In genomic region chr19:23273022-23273593, GRCh38 we compare ENCODE assay signal across 8 cellular contexts. TPM values are rescaled to one million over a fixed set of nuclear protein-coding genes. Genes with fewer than 3 reads are reported as not detected.
DNase-seq lines count a peak whose midpoint lies in the region; ATAC-seq and TF ChIP-seq lines count a peak whose summit lies in the region.

No MANE protein-coding gene starts in this region.

- CTCF ChIA-PET in CD4-positive, alpha-beta memory T cell (lab: Charles Lee; ENCODE audit: partially characterized antibody): interaction anchor here (0.6 to 1.8 kb wide), 9 partner anchors 9 to 413 kb away, joined by 3 to 18 read pairs (median 3); partner anchors contain the start of genes ZNF675, ZNF724 and ZNF91
- CTCF ChIA-PET in MCF 10A (lab: Yijun Ruan, JAX): interaction anchor here (0.6 kb wide), 3 partner anchors 21 to 1481 kb away, joined by 3 to 4 read pairs (median 3); no protein-coding TSS in a partner anchor

- H3K9ac ChIP-seq in liver (ENCODE audit: low read depth in 1 of 2, low read length in 2 of 2): peak overlapping the region; percentile 47 to 94

- no peaks in the 10 kb centered on the region for H3K27me3 Mint-ChIP-seq in CD4-positive, alpha-beta memory T cell
- no peaks in the 10 kb centered on the region for H3K27me3 Mint-ChIP-seq in IgD-negative memory B cell
- no peaks in the 10 kb centered on the region for H3K27me3 Mint-ChIP-seq in MCF 10A (ENCODE audit: insufficient read depth, unreplicated experiment)

- peaks cover 21% of the 10 kb centered on the region for H3K4me1 ChIP-seq in CD4-positive, alpha-beta memory T cell (ENCODE audit: insufficient read depth, low read length)
- peaks cover 0 to 9% (median 1%) of the 10 kb centered on the region in 4 donors for H3K4me1 ChIP-seq in liver (ENCODE audit: control insufficient read depth in 4 of 4, insufficient read depth in 4 of 4, low read length in 3 of 4)
- H3K4me1 ChIP-seq in thymus (ENCODE audit: control insufficient read depth, insufficient read depth, low read length): peaks cover 3% of the 10 kb centered on the region

- ATAC-seq in GM18505 (IDR thresholded peaks at IDR 0.05; ENCODE audit: unreplicated experiment): no peak
- no peak for ATAC-seq in GM21381 (IDR thresholded peaks at IDR 0.05; ENCODE audit: unreplicated experiment)

- DNase-seq in CD4-positive, alpha-beta memory T cell: peak in 3 of 5 donors; percentile 15 to 23 (median 18)
- DNase-seq in MCF 10A (ENCODE audit: unreplicated experiment) (no peak), mucosa of gallbladder (ENCODE audit: low spot score) (no peak)

- no peak for TF ChIP-seq POLR2A in GM18505 (IDR thresholded peaks at IDR 0.05; ENCODE audit: borderline replicate concordance, extremely low read depth, insufficient read depth, insufficient read length)

- no peak for TF ChIP-seq RAD21 in liver (IDR thresholded peaks at IDR 0.05)

- under 1% methylated on average over 10 of the region's 10 CpGs for WGBS in liver
- 1% methylated on average over 10 of the region's 10 CpGs for WGBS in thymus

- H3K4me3 ChIP-seq in CD4-positive, alpha-beta memory T cell (ENCODE audit: low read length in 2 of 2): peak overlapping the region; percentile 22 to 99
- H3K4me3 ChIP-seq in liver (ENCODE audit: low read depth in 1 of 3, low read length in 3 of 3): peak overlapping the region; percentile 79 to 98 (median 91)
- H3K4me3 ChIP-seq in thymus (ENCODE audit: low read length): peak overlapping the region; percentile 95

- peaks cover 0 to 1% (median 0%) of the 10 kb centered on the region in 8 donors for H3K9me3 Mint-ChIP-seq in CD4-positive, alpha-beta memory T cell
- H3K9me3 Mint-ChIP-seq in IgD-negative memory B cell: no peaks in the 10 kb centered on the region
- H3K9me3 Mint-ChIP-seq in MCF 10A (ENCODE audit: unreplicated experiment): no peaks in the 10 kb centered on the region

- peak overlapping the region; percentile 96 to 99 (median 98) for H3K4me3 Mint-ChIP-seq in CD4-positive, alpha-beta memory T cell
- peak overlapping the region; percentile 98 to 99 (median 98) for H3K4me3 Mint-ChIP-seq in IgD-negative memory B cell
- peak overlapping the region; percentile 90 for H3K4me3 Mint-ChIP-seq in MCF 10A (ENCODE audit: unreplicated experiment)

- H3K9me3 ChIP-seq in CD4-positive, alpha-beta memory T cell (ENCODE audit: control insufficient read depth in 1 of 2, low read length in 2 of 2): no peaks in the 10 kb centered on the region
- H3K9me3 ChIP-seq in liver (ENCODE audit: control insufficient read depth in 4 of 4, low read length in 3 of 4) (no peaks in the 10 kb centered on the region), thymus (ENCODE audit: control insufficient read depth) (no peaks in the 10 kb centered on the region)

- H3K4me1 Mint-ChIP-seq in CD4-positive, alpha-beta memory T cell: peaks cover 21 to 55% (median 30%) of the 10 kb centered on the region in 4 donors
- H3K4me1 Mint-ChIP-seq in IgD-negative memory B cell: peaks cover 19 to 27% (median 26%) of the 10 kb centered on the region in 3 donors
- no peaks in the 10 kb centered on the region for H3K4me1 Mint-ChIP-seq in MCF 10A (ENCODE audit: insufficient read depth, unreplicated experiment)

- H3K27ac Mint-ChIP-seq in CD4-positive, alpha-beta memory T cell: peak overlapping the region; percentile 91 to 96 (median 94)
- H3K27ac Mint-ChIP-seq in IgD-negative memory B cell (peak overlapping the region; percentile 79 to 96 (median 79)), MCF 10A (ENCODE audit: low read depth, unreplicated experiment) (no peak overlapping the region)

- H3K27ac ChIP-seq in CD4-positive, alpha-beta memory T cell (ENCODE audit: low read depth, low read length): peak overlapping the region; percentile 92
- H3K27ac ChIP-seq in liver (ENCODE audit: low read depth in 1 of 2, low read length in 2 of 2): peak overlapping the region; percentile 93
- peak overlapping the region; percentile 95 for H3K27ac ChIP-seq in thymus (ENCODE audit: low read depth)

- BruUV-seq in MCF 10A (replicated peaks; lab: Mats Ljungman, UMichigan): TSS peak; percentile 35

- H3K36me3 ChIP-seq in CD4-positive, alpha-beta memory T cell (ENCODE audit: insufficient read depth, low read length): peaks cover 4% of the 10 kb centered on the region
- H3K36me3 ChIP-seq in liver (ENCODE audit: control insufficient read depth in 4 of 4, insufficient read depth in 3 of 4, low read depth in 1 of 4, low read length in 3 of 4): peaks cover 0 to 9% (median 5%) of the 10 kb centered on the region in 4 donors
- peaks cover 9% of the 10 kb centered on the region for H3K36me3 ChIP-seq in thymus (ENCODE audit: control insufficient read depth, insufficient read depth)

- peaks cover 14 to 41% of the 10 kb centered on the region in 2 donors for H3K36me3 Mint-ChIP-seq in CD4-positive, alpha-beta memory T cell
- H3K36me3 Mint-ChIP-seq in IgD-negative memory B cell: peaks cover 5% of the 10 kb centered on the region
- peaks cover 23% of the 10 kb centered on the region for H3K36me3 Mint-ChIP-seq in MCF 10A (ENCODE audit: insufficient read depth, unreplicated experiment)

- TF ChIP-seq CTCF in MCF 10A (IDR thresholded peaks at IDR 0.05; ENCODE audit: unreplicated experiment) (no peak), liver (IDR thresholded peaks at IDR 0.05; ENCODE audit: low read depth, low read length, missing input control) (no peak)

- intact Hi-C loops in CD4-positive, alpha-beta memory T cell (cut with micrococcal nuclease): loop anchor here (1.0 kb wide), 3 partner anchors 11 to 489 kb away; partner anchors contain the start of gene ZNF91
- intact Hi-C loops in MCF 10A (cut with micrococcal nuclease): loop anchor here (10.0 kb wide), 1 partner anchor 122 kb away; the partner anchor contains the start of gene ZNF91

- POLR2A ChIA-PET in CD4-positive, alpha-beta memory T cell (lab: Charles Lee; ENCODE audit: partially characterized antibody): interaction anchor here (0.6 to 3.9 kb wide), 13 partner anchors 11 to 814 kb away, joined by 3 to 61 read pairs (median 9); partner anchors contain the start of genes ZNF254, ZNF675, ZNF681 and ZNF724
- POLR2A ChIA-PET in MCF 10A (lab: Yijun Ruan, JAX): interaction anchor here (0.6 to 2.7 kb wide), 13 partner anchors 8 to 761 kb away, joined by 3 to 30 read pairs (median 3); partner anchors contain the start of genes ZNF675, ZNF724 and ZNF91

- H3K27me3 ChIP-seq in CD4-positive, alpha-beta memory T cell (ENCODE audit: insufficient read depth, low read length): no peaks in the 10 kb centered on the region
- H3K27me3 ChIP-seq in liver (ENCODE audit: control insufficient read depth in 4 of 4, insufficient read depth in 4 of 4, low read length in 3 of 4): no peaks in the 10 kb centered on the region
- H3K27me3 ChIP-seq in thymus (ENCODE audit: control insufficient read depth, insufficient read depth): no peaks in the 10 kb centered on the region

TF ChIP-seq in liver, 16 proteins besides CTCF, POLR2A, EP300 and RAD21 (continues in another document):
- TF ChIP-seq EGR1 (IDR thresholded peaks at IDR 0.05; ENCODE audit: low read depth in 2 of 2) (no peak), ATF3 (IDR thresholded peaks at IDR 0.05) (no peak), MAX (IDR thresholded peaks at IDR 0.05) (no peak), NR2F2 (IDR thresholded peaks at IDR 0.05) (no peak), TAF1 (conservative IDR thresholded peaks at IDR 0.05) (no peak), HNF4G (IDR thresholded peaks at IDR 0.05) (no peak), REST (IDR thresholded peaks at IDR 0.05) (no peak), YY1 (IDR thresholded peaks at IDR 0.05) (no peak), JUND (IDR thresholded peaks at IDR 0.05) (no peak), HNF4A (conservative IDR thresholded peaks at IDR 0.05) (no peak)

RNA-seq across cellular contexts. Expression of gene ZNF724, which starts 22.9 kb away (rescaled TPM):
- 1 to 10 TPM; 5.5 to 6.1 TPM for total RNA-seq in CD4-positive, alpha-beta memory T cell
- polyA plus RNA-seq in CD4-positive, alpha-beta memory T cell: 1 to 10 TPM; 1.9 to 2.0 TPM
- polyA plus RNA-seq in IgD-negative memory B cell: 1.8 TPM
- total RNA-seq in MCF 10A (2022): 5.3 and 6.9 TPM in 2 replicates
- 1 to 10 TPM in 1 of 2 donors, under 1 TPM in 1; 0.84 to 8.8 TPM for total RNA-seq in liver
- polyA plus RNA-seq in liver: under 1 TPM in 1 of 2 donors, not detected in 1; 0.13 TPM
- polyA plus RNA-seq in thymus: 1.1 TPM
- 2.5 TPM for total RNA-seq in mucosa of gallbladder

Comparison
In these comparisons a context has a peak if more than half of its experiments do, and no peak if none do; other contexts are left out.
1. DNase-seq: peak in CD4-positive, alpha-beta memory T cell (3 of 5); none in MCF 10A (single experiment) and mucosa of gallbladder (single experiment).
2. Peak in every context shown above with its lines, with median percentiles within 50 percentile points of each other: H3K27ac ChIP-seq, H3K4me3 ChIP-seq and H3K4me3 Mint-ChIP-seq.